Comparison of ENCODE assay signal across 19 cellular contexts in the genomic region with DNA sequence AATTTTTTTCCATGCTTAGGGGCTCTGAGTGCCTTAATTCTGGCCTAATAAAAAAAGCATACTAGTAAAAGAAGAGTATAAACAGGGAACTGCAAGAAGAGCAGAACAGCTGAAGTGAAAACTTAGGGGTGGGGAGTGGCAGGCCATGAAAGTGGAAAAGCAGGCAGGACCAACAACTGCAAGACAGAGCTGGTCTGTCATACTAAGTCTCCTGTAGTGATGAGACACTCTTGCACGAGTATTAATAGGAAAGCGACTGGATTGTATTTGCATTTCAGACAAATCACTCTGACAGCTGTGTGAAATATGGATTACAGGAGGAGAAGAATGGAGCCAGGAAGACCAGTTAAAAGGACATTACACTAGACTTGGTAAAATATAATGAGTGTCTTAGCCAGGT.
"Had no signal": no experiment of that assay in that cellular context is flagged by ENCODE, and none has a peak within 500 bp of the region (broad histone marks: within the 10 kb centered on the region; RNA-seq: fewer than 3 reads in every experiment).

No MANE protein-coding gene starts in this region.

- H3K27ac Mint-ChIP-seq: naive thymus-derived CD4-positive, alpha-beta T cell; progenitor cell of endocrine pancreas; stimulated activated effector memory CD8-positive, alpha-beta T cell treated with anti-CD3 and anti-CD28 coated beads, Interleukin-12 subunit alpha, Interleukin-12 subunit beta, amount 100 ng/mL, for 72 hours had no signal

- ATAC-seq: left ventricle myocardium superior; lower lobe of right lung; naive thymus-derived CD4-positive, alpha-beta T cell; sciatic nerve; stimulated activated effector memory CD8-positive, alpha-beta T cell treated with anti-CD3 and anti-CD28 coated beads, Interleukin-12 subunit alpha, Interleukin-12 subunit beta, amount 100 ng/mL, for 72 hours had no signal

- H3K4me1 Mint-ChIP-seq: naive thymus-derived CD4-positive, alpha-beta T cell; stimulated activated effector memory CD8-positive, alpha-beta T cell treated with anti-CD3 and anti-CD28 coated beads, Interleukin-12 subunit alpha, Interleukin-12 subunit beta, amount 100 ng/mL, for 72 hours had no signal

- H3K36me3 Mint-ChIP-seq: naive thymus-derived CD4-positive, alpha-beta T cell; stimulated activated effector memory CD8-positive, alpha-beta T cell treated with anti-CD3 and anti-CD28 coated beads, Interleukin-12 subunit alpha, Interleukin-12 subunit beta, amount 100 ng/mL, for 72 hours had no signal

- DNase-seq: central memory CD4-positive, alpha-beta T cell; dorsolateral prefrontal cortex; effector CD4-positive, alpha-beta T cell; esophagus squamous epithelium; foreskin melanocyte; hypothalamus; left ventricle myocardium superior; lower lobe of right lung; naive thymus-derived CD4-positive, alpha-beta T cell; occipital lobe; ovary; stimulated activated CD4-positive, alpha-beta T cell treated with anti-CD3 and anti-CD28 coated beads, Interleukin-2, amount 100 ng/mL, for 24 hours; stimulated activated CD4-positive, alpha-beta T cell treated with anti-CD3 and anti-CD28 coated beads, Interleukin-4, amount 100 ng/mL, for 24 hours; stimulated activated naive CD4-positive, alpha-beta T cell treated with Interleukin-2 at 50 U/mL for 16 hours; stomach; thyroid gland had no signal

- H3K4me3 Mint-ChIP-seq: naive thymus-derived CD4-positive, alpha-beta T cell; stimulated activated effector memory CD8-positive, alpha-beta T cell treated with anti-CD3 and anti-CD28 coated beads, Interleukin-12 subunit alpha, Interleukin-12 subunit beta, amount 100 ng/mL, for 72 hours had no signal

- H3K27me3 Mint-ChIP-seq: naive thymus-derived CD4-positive, alpha-beta T cell had no signal
